In genomic region chr5:40569549-40570270, GRCh38 we compare ENCODE assay signal across 2 cellular contexts.
TF ChIP-seq lines count a peak whose summit lies in the region.

No MANE protein-coding gene starts in this region.

TF ChIP-seq in IMR-90, 13 proteins besides CTCF, POLR2A, EP300 and RAD21 (continued from another document):
- TF ChIP-seq RFX5 (IDR thresholded peaks at IDR 0.05; ENCODE audit: low read depth, low read length), result no peak

TF ChIP-seq in WTC11, 78 proteins besides CTCF, POLR2A, EP300 and RAD21 (continued from another document):
- TF ChIP-seq AR (CRISPR knock-in tag; IDR thresholded peaks at IDR 0.05), result no peak
- no peak for TF ChIP-seq ZMAT4 (CRISPR knock-in tag; IDR thresholded peaks at IDR 0.05)
- no peak for TF ChIP-seq ZNF512 (CRISPR knock-in tag; IDR thresholded peaks at IDR 0.05; ENCODE audit: borderline replicate concordance)
- no peak for TF ChIP-seq IRF2 (CRISPR knock-in tag; IDR thresholded peaks at IDR 0.05; ENCODE audit: borderline replicate concordance, low read depth)
- TF ChIP-seq USF1 (CRISPR knock-in tag; IDR thresholded peaks at IDR 0.05), result no peak
- no peak for TF ChIP-seq EMX1 (CRISPR knock-in tag; IDR thresholded peaks at IDR 0.05)
- no peak for TF ChIP-seq RORB (CRISPR knock-in tag; IDR thresholded peaks at IDR 0.05)
- no peak for TF ChIP-seq AFF4 (CRISPR knock-in tag; IDR thresholded peaks at IDR 0.05; ENCODE audit: borderline replicate concordance)
- no peak for TF ChIP-seq GTF2I (CRISPR knock-in tag; conservative IDR thresholded peaks at IDR 0.05)
- TF ChIP-seq ZNF281 (CRISPR knock-in tag; IDR thresholded peaks at IDR 0.05), result no peak
- TF ChIP-seq SOX15 (CRISPR knock-in tag; IDR thresholded peaks at IDR 0.05), result no peak
- no peak for TF ChIP-seq CREB1 (CRISPR knock-in tag; IDR thresholded peaks at IDR 0.05)
- no peak for TF ChIP-seq TP53 (CRISPR knock-in tag; IDR thresholded peaks at IDR 0.05)
- no peak for TF ChIP-seq E2F4 (CRISPR knock-in tag; IDR thresholded peaks at IDR 0.05; ENCODE audit: borderline replicate concordance, low read depth)
- no peak for TF ChIP-seq ZBTB43 (CRISPR knock-in tag; IDR thresholded peaks at IDR 0.05)
- TF ChIP-seq OVOL2 (CRISPR knock-in tag; IDR thresholded peaks at IDR 0.05; ENCODE audit: borderline replicate concordance), result no peak
- no peak for TF ChIP-seq FOXJ3 (CRISPR knock-in tag; IDR thresholded peaks at IDR 0.05; ENCODE audit: borderline replicate concordance)
